17 cellular contexts compared by ENCODE assay signal in genomic region chr3:160831411-160831810, GRCh38.
A peak's percentile ranks its signal among the peaks of the same experiment; 100 is the strongest.
DNase-seq lines count a peak whose midpoint lies in the region; ATAC-seq and TF ChIP-seq lines count a peak whose summit lies in the region.
"Had no signal": no experiment of that assay in that cellular context is flagged by ENCODE, and none has a peak within 500 bp of the region (broad histone marks: within the 10 kb centered on the region; RNA-seq: fewer than 3 reads in every experiment).

No MANE protein-coding gene starts in this region.

- no peaks in the 10 kb centered on the region for H3K9me3 ChIP-seq in parathyroid adenoma (ENCODE audit: control insufficient read depth, low read length)
- H3K9me3 ChIP-seq: A549 had no signal

- no peak for TF ChIP-seq CTCF in parathyroid adenoma (IDR thresholded peaks at IDR 0.05)

- intact Hi-C loops in Right ventricle myocardium inferior (cut with DNase I) (no loop called here), cardiac septum (cut with DNase I) (no loop called here)

- H3K9ac ChIP-seq in parathyroid adenoma, result no peak overlapping the region
- H3K9ac ChIP-seq: GM23248 had no signal

- H3K4me1 ChIP-seq in parathyroid adenoma, result peaks cover 36% of the 10 kb centered on the region
- H3K4me1 ChIP-seq: A549 had no signal

- ATAC-seq in Right ventricle myocardium inferior (no peak), HG03045 (IDR thresholded peaks at IDR 0.05; ENCODE audit: unreplicated experiment) (no peak)
- ATAC-seq: A549, T-helper 17 cell had no signal

- no peak overlapping the region for H3K4me3 ChIP-seq in parathyroid adenoma (ENCODE audit: low read depth, low read length)
- H3K4me3 ChIP-seq: A549, GM23248 had no signal

- DNase-seq in Right ventricle myocardium inferior (ENCODE audit: missing footprints) (peak; percentile 46), cardiac septum (ENCODE audit: low spot score) (no peak), NCI-H146 (lab: John Stamatoyannopoulos, UW) (peak; percentile 20), NCI-H69 (lab: John Stamatoyannopoulos, UW) (peak; percentile 79), NCI-H1105 treated with DMSO at 0.1 percent for 48 hours (lab: John Stamatoyannopoulos, UW) (no peak), NCI-H2029 treated with DMSO at 0.1 percent for 48 hours (lab: John Stamatoyannopoulos, UW) (no peak)
- DNase-seq: GM23248, H9, HFFc6, Karpas-422, NCI-H446, OCI-M1, SW 1271, T-helper 17 cell had no signal

- H3K79me2 ChIP-seq in parathyroid adenoma, result peaks cover 35% of the 10 kb centered on the region

- H3K4me2 ChIP-seq in parathyroid adenoma (ENCODE audit: low read length), result no peak overlapping the region
- H3K4me2 ChIP-seq: A549 had no signal

- H2AFZ ChIP-seq in parathyroid adenoma, result no peak overlapping the region
- H2AFZ ChIP-seq: GM23248 had no signal

- H3K36me3 ChIP-seq in parathyroid adenoma (ENCODE audit: control insufficient read depth, insufficient read depth, low read length), result no peaks in the 10 kb centered on the region

- H3K27ac ChIP-seq in parathyroid adenoma, result peak overlapping the region; percentile 13
- H3K27ac ChIP-seq: A549, GM23248 had no signal

- no peaks in the 10 kb centered on the region for H3K27me3 ChIP-seq in parathyroid adenoma (ENCODE audit: control insufficient read depth, insufficient read depth, low read length)

Comparison
In these comparisons a context has a peak if more than half of its experiments do, and no peak if none do; other contexts are left out.
1. DNase-seq: peak in Right ventricle myocardium inferior (single experiment), NCI-H146 (single experiment) and NCI-H69 (single experiment); none in cardiac septum (single experiment), NCI-H1105 treated with DMSO at 0.1 percent for 48 hours (single experiment) and NCI-H2029 treated with DMSO at 0.1 percent for 48 hours (single experiment).